In genomic region chr11:133122260-133122659, GRCh38 we compare ENCODE assay signal across 2 cellular contexts.
TF ChIP-seq lines count a peak whose summit lies in the region.

No MANE protein-coding gene starts in this region.

TF ChIP-seq in HepG2, 621 proteins besides CTCF, POLR2A, EP300 and RAD21:
- TF ChIP-seq MAFF (IDR thresholded peaks at IDR 0.05; ENCODE audit: low read depth, low read length): peak; percentile 88
- no peak for TF ChIP-seq TAF1 (CRISPR knock-in tag; IDR thresholded peaks at IDR 0.05)
- no peak for TF ChIP-seq ZNF841 (CRISPR knock-in tag; IDR thresholded peaks at IDR 0.05; ENCODE audit: borderline replicate concordance)
- TF ChIP-seq MAFK (conservative IDR thresholded peaks at IDR 0.05 in 1 of 2, IDR thresholded peaks at IDR 0.05 in 1 of 2; ENCODE audit: low read length in 2 of 2): peak; percentile 86 to 94

TF ChIP-seq in H1, 55 proteins besides CTCF, POLR2A, EP300 and RAD21:
- TF ChIP-seq ZNF274 (IDR thresholded peaks at IDR 0.05; ENCODE audit: borderline replicate concordance, extremely low read depth, low read length) (no peak), BACH1 (IDR thresholded peaks at IDR 0.05; ENCODE audit: low read length) (peak; percentile 97), MAFK (IDR thresholded peaks at IDR 0.05; ENCODE audit: low read depth, low read length) (peak; percentile 92)
